In the genomic region with DNA sequence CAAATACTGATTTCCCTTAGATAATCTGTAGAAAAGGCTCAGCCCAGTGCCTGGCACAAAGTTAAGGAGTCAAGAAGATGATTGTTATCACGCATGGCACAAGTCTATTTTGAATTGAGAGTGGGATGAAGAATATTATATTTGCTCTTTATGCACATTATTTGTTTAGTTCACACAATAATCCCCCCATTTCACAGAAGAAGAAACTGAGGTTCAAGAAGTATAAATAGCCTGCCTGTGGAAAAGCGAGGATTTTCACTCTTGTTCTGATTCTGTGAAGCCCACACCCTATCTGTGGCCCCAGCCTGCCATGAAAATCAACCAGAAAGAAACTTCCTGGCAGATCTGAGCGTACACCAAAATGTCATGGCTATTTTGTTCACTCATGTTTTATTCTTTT, we compare ENCODE assay signal across 23 cellular contexts.
DNase-seq lines count a peak whose midpoint lies in the region; ATAC-seq, FAIRE-seq and TF ChIP-seq lines count a peak whose summit lies in the region.
"Had no signal": no experiment of that assay in that cellular context is flagged by ENCODE, and none has a peak within 500 bp of the region (broad histone marks: within the 10 kb centered on the region; RNA-seq: fewer than 3 reads in every experiment).

No MANE protein-coding gene starts in this region.

- H3K27ac ChIP-seq in left ventricle myocardium inferior (replicated peaks) = peak overlapping the region; percentile 74
- H3K27ac ChIP-seq in K562 (ENCODE audit: extremely low read depth, low read depth, low read length) = no peak overlapping the region
- H3K27ac ChIP-seq in temporal lobe (ENCODE audit: low read depth, low read length) = peak overlapping the region; percentile 28
- H3K27ac ChIP-seq in naive thymus-derived CD4-positive, alpha-beta T cell (ENCODE audit: low read depth, low read length) = no peak overlapping the region
- H3K27ac ChIP-seq: C4-2B, HL-60 had no signal

- no peaks in the 10 kb centered on the region for H3K27me3 ChIP-seq in left ventricle myocardium inferior (ENCODE audit: low read depth)
- H3K27me3 ChIP-seq in K562 (ENCODE audit: control insufficient read depth in 2 of 2, insufficient read depth in 2 of 2, low read length in 2 of 2) = peaks cover 3 to 25% of the 10 kb centered on the region in 2 experiments
- no peaks in the 10 kb centered on the region for H3K27me3 ChIP-seq in naive thymus-derived CD4-positive, alpha-beta T cell (ENCODE audit: control insufficient read depth in 2 of 2, insufficient read depth in 2 of 2, low read length in 2 of 2)
- H3K27me3 ChIP-seq: BE2C had no signal

- H3K4me1 ChIP-seq in left ventricle myocardium inferior = peaks cover 66% of the 10 kb centered on the region
- H3K4me1 ChIP-seq in K562 (replicated peaks in 1 of 2; ENCODE audit: control insufficient read depth in 2 of 2, insufficient read depth in 2 of 2, low read length in 2 of 2) = no peaks in the 10 kb centered on the region
- no peaks in the 10 kb centered on the region for H3K4me1 ChIP-seq in naive thymus-derived CD4-positive, alpha-beta T cell (ENCODE audit: control insufficient read depth in 2 of 2, insufficient read depth in 2 of 2, low read length in 2 of 2)

- BruUV-seq in K562 (replicated peaks; lab: Mats Ljungman, UMichigan) = no TSS peak

- TF ChIP-seq CTCF in left ventricle myocardium inferior (IDR thresholded peaks at IDR 0.05; ENCODE audit: borderline replicate concordance) (no peak), K562 (IDR thresholded peaks at IDR 0.05 in 2 of 3, conservative IDR thresholded peaks at IDR 0.05 in 1 of 3; ENCODE audit: insufficient read depth in 2 of 3, low read depth in 1 of 3, low read length in 3 of 3) (no peak), nephron (IDR thresholded peaks at IDR 0.05; ENCODE audit: unreplicated experiment in 3 of 3) (no peak)

- WGBS in K562 (ENCODE audit: insufficient coverage, low coverage, missing lambda C conversion rate) = 4% methylated on average over 3 of the region's 3 CpGs

- CTCF ChIA-PET in K562 (lab: Yijun Ruan, JAX; ENCODE audit: low intra/inter-chr PET ratio) = no interaction called here
- CTCF ChIA-PET in naive thymus-derived CD4-positive, alpha-beta T cell (lab: Charles Lee) = interaction anchor here (1.0 kb wide), 2 partner anchors 24 to 71 kb away, joined by 3 read pairs; no protein-coding TSS in a partner anchor

- TF ChIP-seq RAD21 in K562 (CRISPR knock-in tag; conservative IDR thresholded peaks at IDR 0.05 in 1 of 2, IDR thresholded peaks at IDR 0.05 in 1 of 2) = no peak

- TF ChIP-seq POLR2A in K562 (conservative IDR thresholded peaks at IDR 0.05) = no peak

- H3K36me3 ChIP-seq in left ventricle myocardium inferior (peaks cover 19% of the 10 kb centered on the region), K562 (ENCODE audit: control insufficient read depth, insufficient read depth, low read length) (no peaks in the 10 kb centered on the region)
- H3K36me3 ChIP-seq in naive thymus-derived CD4-positive, alpha-beta T cell (ENCODE audit: control insufficient read depth in 2 of 3, insufficient read depth in 3 of 3, low read length in 3 of 3) = peaks cover 0 to 25% (median 0%) of the 10 kb centered on the region in 3 experiments
- H3K36me3 ChIP-seq: BE2C had no signal

- ATAC-seq in left ventricle myocardium superior (no peak), K562 (no peak)
- ATAC-seq in naive thymus-derived CD4-positive, alpha-beta T cell = no peak
- ATAC-seq: GM23338 had no signal

- in situ Hi-C loops in K562 (cut with MboI) (no loop called here), KBM-7 (cut with MboI; ENCODE audit: low pct_unique_long_range_greater_than_20kb, low sequenced_read_pairs) (no loop called here)

- no peaks in the 10 kb centered on the region for H3K9me1 ChIP-seq in K562 (ENCODE audit: control insufficient read depth, insufficient read depth, low read length)

- no peaks in the 10 kb centered on the region for H4K20me1 ChIP-seq in K562 (replicated peaks; ENCODE audit: control insufficient read depth, insufficient read depth, low read length)

- no peak overlapping the region for H3K4me2 ChIP-seq in K562 (ENCODE audit: insufficient read depth, low read length)
- H3K4me2 ChIP-seq: GM23338 had no signal

- no peaks in the 10 kb centered on the region for H3K79me2 ChIP-seq in K562 (ENCODE audit: control insufficient read depth, insufficient read depth, low read length)

- H2AFZ ChIP-seq in K562 (ENCODE audit: low read depth, low read length) = no peak overlapping the region
- H2AFZ ChIP-seq: GM23338 had no signal

- POLR2A ChIA-PET in K562 (lab: Yijun Ruan, JAX) = interaction anchor here (1.1 to 1.3 kb wide), 2 partner anchors 8 to 9 kb away, joined by 3 to 5 read pairs; no protein-coding TSS in a partner anchor
- POLR2A ChIA-PET in naive thymus-derived CD4-positive, alpha-beta T cell (lab: Charles Lee) = no interaction called here

- no peak overlapping the region for H3K4me3 ChIP-seq in left ventricle myocardium inferior
- no peak overlapping the region for H3K4me3 ChIP-seq in K562
- H3K4me3 ChIP-seq in naive thymus-derived CD4-positive, alpha-beta T cell (ENCODE audit: low read length) = no peak overlapping the region
- H3K4me3 ChIP-seq: GM23338 had no signal

- no peaks in the 10 kb centered on the region for H3K9me3 Mint-ChIP-seq in nephron
- H3K9me3 Mint-ChIP-seq in naive thymus-derived CD4-positive, alpha-beta T cell = peaks cover 0 to 6% (median 0%) of the 10 kb centered on the region in 11 donors
- H3K9me3 Mint-ChIP-seq: GM23338 had no signal

- no peak overlapping the region for H3K4me3 Mint-ChIP-seq in nephron
- H3K4me3 Mint-ChIP-seq in naive thymus-derived CD4-positive, alpha-beta T cell = no peak overlapping the region
- H3K4me3 Mint-ChIP-seq: CD4-positive, alpha-beta memory T cell; GM23338 had no signal

- no peak overlapping the region for H3K9ac ChIP-seq in K562 (ENCODE audit: insufficient read depth in 1 of 2, low read depth in 2 of 2, low read length in 2 of 2)

- intact Hi-C loops in left ventricle myocardium inferior (cut with micrococcal nuclease) = no loop called here
- intact Hi-C loops in left ventricle myocardium superior (cut with micrococcal nuclease) = no loop called here
- intact Hi-C loops in K562 (cut with micrococcal nuclease) = loop anchor here (5.0 kb wide), 1 partner anchor 37 kb away; no protein-coding TSS in a partner anchor
- intact Hi-C loops in naive thymus-derived CD4-positive, alpha-beta T cell (cut with micrococcal nuclease) = loop anchor here in 1 of 2 donors (5.0 kb wide), 1 partner anchor 33 kb away; no protein-coding TSS in a partner anchor

- TF ChIP-seq EP300 in K562 (IDR thresholded peaks at IDR 0.05; ENCODE audit: low read length) = no peak

- FAIRE-seq in K562 (lab: Jason Lieb, UNC) = no peak
- FAIRE-seq: A204.1, GM12892, GM18507, H54 had no signal

- DNase-seq in left ventricle myocardium inferior (no peak), left ventricle myocardium superior (no peak), K562 (ENCODE audit: extremely low read depth in 1 of 4, low spot score in 3 of 4) (no peak), KBM-7 (no peak), NCI-H446 treated with DMSO at 0.1 percent for 48 hours (lab: John Stamatoyannopoulos, UW) (no peak)
- DNase-seq in naive thymus-derived CD4-positive, alpha-beta T cell = no peak
- DNase-seq: ACHN; BE2C; CD4-positive, alpha-beta memory T cell; DMS153; DMS79; GDM1; HCEC 1CT; IMR-90 had no signal

- H3K27ac Mint-ChIP-seq in nephron = peak overlapping the region; percentile 35 to 57 (median 54)
- peak overlapping the region in 3 of 9 donors; percentile 14 to 42 (median 21) for H3K27ac Mint-ChIP-seq in naive thymus-derived CD4-positive, alpha-beta T cell
- H3K27ac Mint-ChIP-seq: GM23338 had no signal

- H3K4me1 Mint-ChIP-seq in nephron = peaks cover 43% of the 10 kb centered on the region
- peaks cover 0 to 3% (median 0%) of the 10 kb centered on the region in 7 donors for H3K4me1 Mint-ChIP-seq in naive thymus-derived CD4-positive, alpha-beta T cell
- H3K4me1 Mint-ChIP-seq: CD4-positive, alpha-beta memory T cell had no signal

- no peaks in the 10 kb centered on the region for H3K27me3 Mint-ChIP-seq in nephron (ENCODE audit: low read depth)
- H3K27me3 Mint-ChIP-seq in naive thymus-derived CD4-positive, alpha-beta T cell = no peaks in the 10 kb centered on the region
- H3K27me3 Mint-ChIP-seq: CD4-positive, alpha-beta memory T cell had no signal

- no peaks in the 10 kb centered on the region for H3K9me3 ChIP-seq in left ventricle myocardium inferior (replicated peaks)
- H3K9me3 ChIP-seq in K562 (replicated peaks; ENCODE audit: control insufficient read depth, insufficient read depth, low read depth, low read length) = no peaks in the 10 kb centered on the region
- no peaks in the 10 kb centered on the region for H3K9me3 ChIP-seq in naive thymus-derived CD4-positive, alpha-beta T cell (ENCODE audit: control insufficient read depth in 2 of 3, low read length in 3 of 3)
- H3K9me3 ChIP-seq: BE2C had no signal

- peaks cover 19% of the 10 kb centered on the region for H3K36me3 Mint-ChIP-seq in nephron (ENCODE audit: low read depth)
- H3K36me3 Mint-ChIP-seq in naive thymus-derived CD4-positive, alpha-beta T cell = peaks cover 0 to 39% (median 17%) of the 10 kb centered on the region in 5 donors

TF ChIP-seq in K562, 482 proteins besides CTCF, POLR2A, EP300 and RAD21:
- TF ChIP-seq, protein P1, sequence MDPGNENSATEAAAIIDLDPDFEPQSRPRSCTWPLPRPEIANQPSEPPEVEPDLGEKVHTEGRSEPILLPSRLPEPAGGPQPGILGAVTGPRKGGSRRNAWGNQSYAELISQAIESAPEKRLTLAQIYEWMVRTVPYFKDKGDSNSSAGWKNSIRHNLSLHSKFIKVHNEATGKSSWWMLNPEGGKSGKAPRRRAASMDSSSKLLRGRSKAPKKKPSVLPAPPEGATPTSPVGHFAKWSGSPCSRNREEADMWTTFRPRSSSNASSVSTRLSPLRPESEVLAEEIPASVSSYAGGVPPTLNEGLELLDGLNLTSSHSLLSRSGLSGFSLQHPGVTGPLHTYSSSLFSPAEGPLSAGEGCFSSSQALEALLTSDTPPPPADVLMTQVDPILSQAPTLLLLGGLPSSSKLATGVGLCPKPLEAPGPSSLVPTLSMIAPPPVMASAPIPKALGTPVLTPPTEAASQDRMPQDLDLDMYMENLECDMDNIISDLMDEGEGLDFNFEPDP (CRISPR knock-in tag; IDR thresholded peaks at IDR 0.05) = no peak
- TF ChIP-seq ADNP (tag; IDR thresholded peaks at IDR 0.05) (peak; percentile 87), KDM1A (IDR thresholded peaks at IDR 0.05) (peak; percentile 27 to 32; a peak in 2 of 4 replicates), FOXP1 (CRISPR knock-in tag; IDR thresholded peaks at IDR 0.05) (no peak), BCOR (IDR thresholded peaks at IDR 0.05) (peak; percentile 38; the same call in 1 of the 2 replicates), CBFA2T3 (IDR thresholded peaks at IDR 0.05) (no peak), ARID1B (IDR thresholded peaks at IDR 0.05) (no peak), RBM25 (IDR thresholded peaks at IDR 0.05; ENCODE audit: low read depth, low read length, severe bottlenecking) (peak; percentile 91), MIER1 (IDR thresholded peaks at IDR 0.05; ENCODE audit: low read depth) (no peak)

Comparison
In these comparisons a context has a peak if more than half of its experiments do, and no peak if none do; other contexts are left out.
1. H3K27ac ChIP-seq: peak in left ventricle myocardium inferior (single experiment) and temporal lobe (single experiment); none in K562 (single experiment) and naive thymus-derived CD4-positive, alpha-beta T cell (single experiment).